Comparison of ENCODE assay signal across 22 cellular contexts in the genomic region with DNA sequence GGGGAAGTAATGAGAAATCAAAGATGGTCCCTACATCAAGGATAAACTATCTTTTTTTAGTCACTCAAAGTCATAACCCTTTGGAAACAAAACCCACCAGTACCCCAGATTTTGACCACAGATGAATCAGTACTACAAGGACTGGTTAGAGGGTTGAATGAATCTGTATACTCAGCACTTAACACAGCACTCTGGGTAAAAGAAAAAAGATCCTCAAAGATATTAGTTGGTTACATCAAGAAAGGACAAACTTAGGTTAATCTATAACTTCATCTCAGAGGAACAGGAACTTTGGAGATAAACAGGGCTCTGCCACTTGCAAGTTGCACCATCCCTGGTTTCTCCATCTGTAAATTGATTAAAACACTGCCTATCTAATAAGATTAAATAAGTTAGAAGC. TPM values are rescaled to one million over a fixed set of nuclear protein-coding genes. Genes with fewer than 3 reads are reported as not detected.
DNase-seq lines count a peak whose midpoint lies in the region; ATAC-seq, FAIRE-seq and TF ChIP-seq lines count a peak whose summit lies in the region.
"Had no signal": no experiment of that assay in that cellular context is flagged by ENCODE, and none has a peak within 500 bp of the region (broad histone marks: within the 10 kb centered on the region; RNA-seq: fewer than 3 reads in every experiment).

No MANE protein-coding gene starts in this region.

- no TSS peak for BruUV-seq in K562 (replicated peaks; lab: Mats Ljungman, UMichigan)

- no peak overlapping the region for H3K9ac ChIP-seq in Karpas-422 (ENCODE audit: low read length)
- H3K9ac ChIP-seq in K562 (ENCODE audit: insufficient read depth in 1 of 2, low read depth in 2 of 2, low read length in 2 of 2), result no peak overlapping the region
- no peak overlapping the region for H3K9ac ChIP-seq in kidney (ENCODE audit: low read length in 2 of 2)

- peaks cover 39% of the 10 kb centered on the region for H3K36me3 Mint-ChIP-seq in activated T-cell treated with anti-CD3 and anti-CD28 coated beads, Interleukin-2, amount 50 U/mL, for 24 hours (ENCODE audit: low read depth)
- peaks cover 36% of the 10 kb centered on the region for H3K36me3 Mint-ChIP-seq in stimulated activated naive CD8-positive, alpha-beta T cell treated with anti-CD3 and anti-CD28 coated beads, Interleukin-15, Interleukin-2, amounts not matched to agents 100 ng/mL and 50 ng/mL, for 24 hours (ENCODE audit: low read depth)
- H3K36me3 Mint-ChIP-seq in mesothelial cell of epicardium, result peaks cover 29% of the 10 kb centered on the region

- DNase-seq in activated T-cell treated with anti-CD3 and anti-CD28 coated beads, Interleukin-2, amount 50 U/mL, for 24 hours, result no peak
- DNase-seq in activated T-cell treated with anti-CD3 and anti-CD28 coated beads, Interleukin-2, amount 50 U/mL, for 48 hours, result no peak
- DNase-seq in Karpas-422, result no peak
- DNase-seq in K562 (ENCODE audit: extremely low read depth in 1 of 4, low spot score in 3 of 4), result no peak
- DNase-seq in kidney, result no peak
- no peak for DNase-seq in SK-N-DZ (ENCODE audit: low spot score)
- no peak for DNase-seq in mesothelial cell of epicardium (ENCODE audit: low spot score in 2 of 2, unreplicated experiment in 2 of 2)
- DNase-seq: activated gamma-delta T cell treated with Interleukin-2 at 50 U/mL for 16 hours; C1 segment of cervical spinal cord; central memory CD4-positive, alpha-beta T cell; DMS 273 treated with DMSO at 0.1 percent for 48 hours; erythroblast; foreskin melanocyte; HCEC 1CT; hippocampal formation; NCI-H1092; NCI-H2029 treated with DMSO at 0.1 percent for 48 hours; NCI-H446; stimulated activated CD4-positive, alpha-beta T cell treated with anti-CD3 and anti-CD28 coated beads, Interleukin-4, amount 100 ng/mL, for 4 hours had no signal

- intact Hi-C loops in K562 (cut with micrococcal nuclease), result no loop called here
- intact Hi-C loops in kidney (cut with DNase I), result no loop called here

- H3K4me3 ChIP-seq in Karpas-422 (ENCODE audit: low read length) (no peak overlapping the region), K562 (no peak overlapping the region), kidney (ENCODE audit: low read length in 2 of 2) (no peak overlapping the region)
- H3K4me3 ChIP-seq: lung had no signal

- H3K27ac ChIP-seq in Karpas-422 (ENCODE audit: low read length) (peak overlapping the region; percentile 26; the same call in 1 of the 2 replicates), K562 (ENCODE audit: extremely low read depth, low read depth, low read length) (no peak overlapping the region), kidney (ENCODE audit: low read depth in 2 of 2, low read length in 2 of 2) (no peak overlapping the region)

- no peaks in the 10 kb centered on the region for H3K9me1 ChIP-seq in K562 (ENCODE audit: control insufficient read depth, insufficient read depth, low read length)

- CTCF ChIA-PET in K562 (lab: Yijun Ruan, JAX; ENCODE audit: low intra/inter-chr PET ratio), result no interaction called here

- H3K27ac Mint-ChIP-seq in activated T-cell treated with anti-CD3 and anti-CD28 coated beads, Interleukin-2, amount 50 U/mL, for 24 hours, result peak overlapping the region; percentile 34
- H3K27ac Mint-ChIP-seq in stimulated activated naive CD8-positive, alpha-beta T cell treated with anti-CD3 and anti-CD28 coated beads, Interleukin-15, Interleukin-2, amounts not matched to agents 100 ng/mL and 50 ng/mL, for 24 hours, result peak overlapping the region; percentile 33
- no peak overlapping the region for H3K27ac Mint-ChIP-seq in mesothelial cell of epicardium

- H2AFZ ChIP-seq in Karpas-422 (ENCODE audit: low read length), result no peak overlapping the region
- no peak overlapping the region for H2AFZ ChIP-seq in K562 (ENCODE audit: low read depth, low read length)

- no peak for TF ChIP-seq CTCF in K562 (IDR thresholded peaks at IDR 0.05 in 2 of 3, conservative IDR thresholded peaks at IDR 0.05 in 1 of 3; ENCODE audit: insufficient read depth in 2 of 3, low read depth in 1 of 3, low read length in 3 of 3)
- TF ChIP-seq CTCF in kidney (IDR thresholded peaks at IDR 0.05; ENCODE audit: borderline replicate concordance, extremely low read depth, insufficient read depth), result no peak
- TF ChIP-seq CTCF in mesothelial cell of epicardium (IDR thresholded peaks at IDR 0.05; ENCODE audit: unreplicated experiment), result no peak

- H3K4me1 ChIP-seq in Karpas-422 (ENCODE audit: low read length) (peaks cover 23% of the 10 kb centered on the region), K562 (replicated peaks in 1 of 2; ENCODE audit: control insufficient read depth in 2 of 2, insufficient read depth in 2 of 2, low read length in 2 of 2) (no peaks in the 10 kb centered on the region), kidney (ENCODE audit: control insufficient read depth in 1 of 2, insufficient read depth in 1 of 2, low read depth in 1 of 2, low read length in 2 of 2) (no peaks in the 10 kb centered on the region)

- no peak for TF ChIP-seq EP300 in K562 (IDR thresholded peaks at IDR 0.05; ENCODE audit: low read length)

- H3K4me2 ChIP-seq in Karpas-422 (ENCODE audit: low read depth, low read length, poor library complexity, severe bottlenecking), result peak overlapping the region; percentile 45
- no peak overlapping the region for H3K4me2 ChIP-seq in K562 (ENCODE audit: insufficient read depth, low read length)

- no peaks in the 10 kb centered on the region for H3K9me2 ChIP-seq in Karpas-422 (replicated peaks; ENCODE audit: insufficient read depth, low read length)

- POLR2A ChIA-PET in K562 (lab: Yijun Ruan, JAX), result no interaction called here

- H4K20me1 ChIP-seq in Karpas-422 (ENCODE audit: insufficient read depth, low read depth, low read length) (no peaks in the 10 kb centered on the region), K562 (replicated peaks; ENCODE audit: control insufficient read depth, insufficient read depth, low read length) (no peaks in the 10 kb centered on the region)

- H3K36me3 ChIP-seq in Karpas-422 (ENCODE audit: insufficient read depth, low read length) (peaks cover 19% of the 10 kb centered on the region), K562 (ENCODE audit: control insufficient read depth, insufficient read depth, low read length) (peaks cover 15% of the 10 kb centered on the region; the same call in 2 of the 3 replicates), kidney (ENCODE audit: control insufficient read depth in 1 of 2, insufficient read depth in 2 of 2, low read length in 2 of 2) (peaks cover 11 to 16% of the 10 kb centered on the region in 2 donors)

- H3K4me1 Mint-ChIP-seq in activated T-cell treated with anti-CD3 and anti-CD28 coated beads, Interleukin-2, amount 50 U/mL, for 24 hours (ENCODE audit: low read depth), result peaks cover 42% of the 10 kb centered on the region
- peaks cover 52% of the 10 kb centered on the region for H3K4me1 Mint-ChIP-seq in stimulated activated naive CD8-positive, alpha-beta T cell treated with anti-CD3 and anti-CD28 coated beads, Interleukin-15, Interleukin-2, amounts not matched to agents 100 ng/mL and 50 ng/mL, for 24 hours (ENCODE audit: low read depth)
- H3K4me1 Mint-ChIP-seq in mesothelial cell of epicardium, result no peaks in the 10 kb centered on the region

- no peak overlapping the region for H3K4me3 Mint-ChIP-seq in activated T-cell treated with anti-CD3 and anti-CD28 coated beads, Interleukin-2, amount 50 U/mL, for 24 hours
- peak overlapping the region; percentile 2 for H3K4me3 Mint-ChIP-seq in stimulated activated naive CD8-positive, alpha-beta T cell treated with anti-CD3 and anti-CD28 coated beads, Interleukin-15, Interleukin-2, amounts not matched to agents 100 ng/mL and 50 ng/mL, for 24 hours
- H3K4me3 Mint-ChIP-seq in mesothelial cell of epicardium, result no peak overlapping the region

- peaks cover 3% of the 10 kb centered on the region for H3K9me3 Mint-ChIP-seq in activated T-cell treated with anti-CD3 and anti-CD28 coated beads, Interleukin-2, amount 50 U/mL, for 24 hours
- H3K9me3 Mint-ChIP-seq in stimulated activated naive CD8-positive, alpha-beta T cell treated with anti-CD3 and anti-CD28 coated beads, Interleukin-15, Interleukin-2, amounts not matched to agents 100 ng/mL and 50 ng/mL, for 24 hours, result no peaks in the 10 kb centered on the region
- H3K9me3 Mint-ChIP-seq in mesothelial cell of epicardium, result peaks cover 6% of the 10 kb centered on the region

- FAIRE-seq in K562 (lab: Jason Lieb, UNC), result no peak
- no peak for FAIRE-seq in kidney (lab: Jason Lieb, UNC)
- FAIRE-seq: urothelium cell line had no signal

- H3K9me3 ChIP-seq in Karpas-422 (ENCODE audit: low read length) (no peaks in the 10 kb centered on the region), K562 (replicated peaks; ENCODE audit: control insufficient read depth, insufficient read depth, low read depth, low read length) (no peaks in the 10 kb centered on the region), kidney (ENCODE audit: control insufficient read depth in 1 of 2, low read length in 2 of 2) (no peaks in the 10 kb centered on the region)

- no peak for TF ChIP-seq RAD21 in K562 (CRISPR knock-in tag; conservative IDR thresholded peaks at IDR 0.05 in 1 of 2, IDR thresholded peaks at IDR 0.05 in 1 of 2)

- in situ Hi-C loops in K562 (cut with MboI), result no loop called here

- H3K27me3 Mint-ChIP-seq in activated T-cell treated with anti-CD3 and anti-CD28 coated beads, Interleukin-2, amount 50 U/mL, for 24 hours, result no peaks in the 10 kb centered on the region
- H3K27me3 Mint-ChIP-seq in stimulated activated naive CD8-positive, alpha-beta T cell treated with anti-CD3 and anti-CD28 coated beads, Interleukin-15, Interleukin-2, amounts not matched to agents 100 ng/mL and 50 ng/mL, for 24 hours, result no peaks in the 10 kb centered on the region
- no peaks in the 10 kb centered on the region for H3K27me3 Mint-ChIP-seq in mesothelial cell of epicardium (ENCODE audit: low read depth)

- ATAC-seq in K562, result no peak

- H3K27me3 ChIP-seq in Karpas-422 (ENCODE audit: low read length) (no peaks in the 10 kb centered on the region), K562 (ENCODE audit: control insufficient read depth in 2 of 2, insufficient read depth in 2 of 2, low read length in 2 of 2) (no peaks in the 10 kb centered on the region; a peak in 1 of 5 replicates)

- no peak for TF ChIP-seq POLR2A in K562 (conservative IDR thresholded peaks at IDR 0.05)

- H3K79me2 ChIP-seq in Karpas-422 (ENCODE audit: low read length), result no peaks in the 10 kb centered on the region
- H3K79me2 ChIP-seq in K562 (ENCODE audit: control insufficient read depth, insufficient read depth, low read length), result no peaks in the 10 kb centered on the region

RNA-seq across cellular contexts. Expression of a gene that starts 18.8 kb away (rescaled TPM):
- 9.2 and 27.2 TPM in 2 replicates for total RNA-seq in Karpas-422 (2014; rRNA removed; shearing (Covaris generic); ENCODE audit: low replicate concordance)
- total RNA-seq in K562 (2011; cell fraction: chromatin; rRNA removed; ENCODE audit: low replicate concordance), result 49.8 and 77.7 TPM in 2 replicates
- 44.7 and 62.4 TPM in 2 replicates for total RNA-seq in K562 (2011; cell fraction: nucleolus; rRNA removed)
- total RNA-seq in K562 (2011; cell fraction: nucleoplasm; rRNA removed), result 83.0 and 88.7 TPM in 2 replicates
- total RNA-seq in K562 (2014; rRNA removed) (7.6 and 9.9 TPM in 2 replicates), K562 (2014; rRNA removed; fragmentation: Illumina TruSeq; extraction: Trizol) (18.0 and 20.3 TPM in 2 replicates), K562 (2015; rRNA removed; fragmentation: Illumina TruSeq; extraction: Trizol) (14.7 and 16.1 TPM in 2 replicates), K562 (2021) (12.0 and 13.8 TPM in 2 replicates), kidney (26.6 TPM), mesothelial cell of epicardium (48.8 to 54.1 TPM (median 51.4 TPM) in 3 replicates)
- polyA plus RNA-seq in K562 (2011; rRNA removed) (49.2 and 84.0 TPM in 2 replicates), K562 (2014; fragmentation: Illumina TruSeq; extraction: Trizol) (19.5 and 23.9 TPM in 2 replicates), K562 (2014; fragmentation: Nextera tagmentation; extraction: Ambion mirVana) (10 to 100 TPM; 17.4 to 20.3 TPM), K562 (2014; rRNA removed) (15.2 and 19.8 TPM in 2 replicates), kidney (ENCODE audit: insufficient read depth, low read depth, low replicate concordance) (43.3 TPM)
- polyA plus RNA-seq in K562 (2011; cell fraction: cytosol; rRNA removed), result 15.9 and 24.3 TPM in 2 replicates
- 22.4 and 29.3 TPM in 2 replicates for polyA plus RNA-seq in K562 (2011; cell fraction: nucleus; rRNA removed)
- polyA plus RNA-seq in K562 (2012), result 17.8 and 51.5 TPM in 2 replicates
- 41.8 and 79.6 TPM in 2 replicates for polyA minus RNA-seq in K562 (2011; rRNA and poly(A)+ RNA removed)
- 13.2 and 23.8 TPM in 2 replicates for polyA minus RNA-seq in K562 (2011; cell fraction: cytosol; rRNA and poly(A)+ RNA removed)
- polyA minus RNA-seq in K562 (2011; cell fraction: nucleus; rRNA and poly(A)+ RNA removed), result 11.6 and 16.3 TPM in 2 replicates
- polyA plus RNA-seq in SK-N-DZ (2014; cell fraction: cytosol; rRNA removed), result 17.2 and 21.5 TPM in 2 replicates
- 10.2 and 14.9 TPM in 2 replicates for polyA plus RNA-seq in SK-N-DZ (2014; cell fraction: nucleus; rRNA removed)
